Comparison of ENCODE assay signal across 12 cellular contexts in the genomic region with DNA sequence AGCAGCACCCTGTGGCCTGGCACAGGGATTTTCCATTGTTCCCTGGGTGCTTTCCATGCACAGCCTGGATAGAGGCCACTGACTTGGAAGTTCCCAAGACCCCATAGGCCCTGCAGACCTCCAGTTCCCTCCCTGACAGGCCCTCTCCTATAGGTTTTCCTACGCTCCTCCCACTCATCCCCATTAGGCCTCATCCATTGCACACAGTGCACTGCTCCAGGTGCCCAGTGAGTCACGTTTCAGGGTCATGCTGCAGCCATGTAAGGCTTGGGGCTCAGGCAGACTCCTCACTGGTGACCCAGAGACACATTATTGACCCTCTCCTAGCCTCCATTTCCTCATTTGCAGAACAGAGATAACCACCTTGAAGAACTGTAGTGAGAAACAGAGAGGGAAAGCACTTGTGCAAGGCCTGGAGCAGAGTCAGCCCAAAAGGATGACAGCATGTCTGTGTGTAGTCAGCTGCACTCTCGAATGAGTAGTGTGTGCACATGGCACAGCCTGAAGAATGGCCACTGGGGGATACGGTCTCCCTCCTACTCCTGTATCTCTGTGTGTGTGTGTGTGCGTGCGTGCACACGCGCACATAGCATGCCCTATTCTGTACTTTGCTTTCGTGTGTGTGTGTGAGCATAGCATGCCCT. TPM values are rescaled to one million over a fixed set of nuclear protein-coding genes. Genes with fewer than 3 reads are reported as not detected.
DNase-seq lines count a peak whose midpoint lies in the region; TF ChIP-seq lines count a peak whose summit lies in the region.
"Had no signal": no experiment of that assay in that cellular context is flagged by ENCODE, and none has a peak within 500 bp of the region (broad histone marks: within the 10 kb centered on the region; RNA-seq: fewer than 3 reads in every experiment).

No MANE protein-coding gene starts in this region.

- H3K9ac ChIP-seq in H9 (ENCODE audit: extremely low read depth, insufficient read length, low read length) = no peak overlapping the region

- H2BK5ac ChIP-seq in H9 (ENCODE audit: insufficient read length, low read length) = no peak overlapping the region

- H3K27me3 ChIP-seq in A673 (replicated peaks; ENCODE audit: insufficient read depth, low read depth, low read length, poor library complexity) = no peaks in the 10 kb centered on the region
- H3K27me3 ChIP-seq in H9 (ENCODE audit: insufficient read depth, low read length) = no peaks in the 10 kb centered on the region
- no peaks in the 10 kb centered on the region for H3K27me3 ChIP-seq in H7 (ENCODE audit: control insufficient read depth, insufficient read depth, low read length)

- no peak overlapping the region for H3K23ac ChIP-seq in H9 (ENCODE audit: insufficient read length, low read depth, low read length)

- H3K4ac ChIP-seq in H9 (ENCODE audit: low read depth, low read length) = no peak overlapping the region

- CTCF ChIA-PET in A673 (lab: Charles Lee) = no interaction called here

- peaks cover 2% of the 10 kb centered on the region for H3K27me3 Mint-ChIP-seq in H9 (ENCODE audit: low read depth)

- intact Hi-C loops in A673 (cut with micrococcal nuclease; ENCODE audit: unreplicated experiment) = no loop called here

- H2BK12ac ChIP-seq in H9 (ENCODE audit: insufficient read length, low read depth, low read length) = no peak overlapping the region

- H3K27ac Mint-ChIP-seq in H9 = no peak overlapping the region

- H4K91ac ChIP-seq in H9 (ENCODE audit: insufficient read length, low read depth, low read length) = no peak overlapping the region

- peak overlapping the region; percentile 1 for H4K8ac ChIP-seq in H9 (replicated peaks; ENCODE audit: insufficient read length, low read depth, low read length)

- no peaks in the 10 kb centered on the region for H3K79me1 ChIP-seq in H9 (ENCODE audit: insufficient read depth, low read depth, low read length, poor library complexity, severe bottlenecking)

- no peak overlapping the region for H4K5ac ChIP-seq in H9 (ENCODE audit: insufficient read length, low read depth, low read length)

- H3K4me1 ChIP-seq in A673 (ENCODE audit: insufficient read depth, low read length, poor library complexity, severe bottlenecking) (no peaks in the 10 kb centered on the region), H9 (ENCODE audit: insufficient read depth, low read length) (no peaks in the 10 kb centered on the region)

- H3K14ac ChIP-seq in H9 (ENCODE audit: insufficient read depth, low read length) = no peak overlapping the region; the same call in 1 of the 2 replicates

- DNase-seq in A673 (ENCODE audit: low spot score) = peak; percentile 15
- DNase-seq in H9 = no peak
- peak; percentile 52 for DNase-seq in SK-N-DZ (ENCODE audit: low spot score)
- peak; percentile 49 for DNase-seq in fibroblast of mammary gland (ENCODE audit: low read depth)
- no peak for DNase-seq in activated CD4-positive, CD25-positive, alpha-beta regulatory T cell treated with anti-CD3 and anti-CD28 coated beads, Interleukin-2, amount 50 U/mL, for 72 hours
- no peak for DNase-seq in H7
- no peak for DNase-seq in medulla oblongata (ENCODE audit: extremely low spot score)
- DNase-seq: activated CD4-positive, alpha-beta T cell treated with anti-CD3 and anti-CD28 coated beads, Interleukin-2, amount 50 U/mL, for 1 hour; AML-193; NK-92 treated with Interleukin-12 subunit alpha and Interleukin-12 subunit beta, amount 100 ng/mL, for 24 hours; SIG-M5; stimulated activated CD4-positive, alpha-beta T cell treated with anti-CD3 and anti-CD28 coated beads, Interleukin-2, amount 100 ng/mL, for 48 hours had no signal

- no CpG with 5 or more reads among the region's 9 CpGs for WGBS in H9 (ENCODE audit: extremely low coverage, insufficient read length, low lambda C conversion rate)

- no peak overlapping the region for H2AFZ ChIP-seq in H9 (ENCODE audit: low read length)

- no peak overlapping the region for H3K4me2 ChIP-seq in H9 (ENCODE audit: insufficient read depth, insufficient read length, low read length)

- H3K9me3 Mint-ChIP-seq in H9 = no peaks in the 10 kb centered on the region

- H3K79me2 ChIP-seq in H9 (ENCODE audit: insufficient read depth, low read length) = no peaks in the 10 kb centered on the region

- no peak overlapping the region for H3K4me3 Mint-ChIP-seq in H9

- H2BK15ac ChIP-seq in H9 (ENCODE audit: low read depth, low read length) = no peak overlapping the region

- no peaks in the 10 kb centered on the region for H4K20me1 ChIP-seq in H9 (ENCODE audit: control insufficient read depth, insufficient read depth, insufficient read length)

- no peak overlapping the region for H3K56ac ChIP-seq in H9 (ENCODE audit: insufficient read length, low read depth, low read length)

- no peak overlapping the region for H3K18ac ChIP-seq in H9 (ENCODE audit: insufficient read length, low read depth, low read length)

- no TSS peak for BruUV-seq in A673 (replicated peaks; lab: Mats Ljungman, UMichigan)

- TF ChIP-seq CTCF in A673 (conservative IDR thresholded peaks at IDR 0.05; ENCODE audit: low read depth, low read length) (no peak), H9 (conservative IDR thresholded peaks at IDR 0.05) (no peak), fibroblast of mammary gland (conservative IDR thresholded peaks at IDR 0.05; ENCODE audit: control insufficient read depth, insufficient read depth, low read depth, low read length) (no peak)

- no peak overlapping the region for H2BK120ac ChIP-seq in H9 (ENCODE audit: low read depth, low read length, poor library complexity, severe bottlenecking)

- H2BK20ac ChIP-seq in H9 (ENCODE audit: low read depth, low read length, poor library complexity, severe bottlenecking) = no peak overlapping the region

- H3K9me3 ChIP-seq in A673 (ENCODE audit: low read depth, low read length, poor library complexity, severe bottlenecking) (no peaks in the 10 kb centered on the region), H9 (ENCODE audit: control insufficient read depth, low read depth, low read length) (no peaks in the 10 kb centered on the region)

- H3K4me3 ChIP-seq in A673 (ENCODE audit: low read depth, low read length, poor library complexity, severe bottlenecking) (no peak overlapping the region), fibroblast of mammary gland (ENCODE audit: control insufficient read depth, low read depth, low read length) (no peak overlapping the region), H7 (ENCODE audit: insufficient read depth, low read depth, low read length) (no peak overlapping the region)

- no peak overlapping the region for H2AK5ac ChIP-seq in H9 (ENCODE audit: insufficient read length, low read length)

- H3T11ph ChIP-seq in H9 (ENCODE audit: low read length) = no peak overlapping the region

- no peaks in the 10 kb centered on the region for H3K36me3 Mint-ChIP-seq in H9 (ENCODE audit: insufficient read depth in 1 of 3, low read depth in 3 of 3)

- no peaks in the 10 kb centered on the region for H3K23me2 ChIP-seq in H9 (ENCODE audit: insufficient read length, low read depth, low read length, poor library complexity, severe bottlenecking)

- H3K36me3 ChIP-seq in A673 (ENCODE audit: insufficient read depth, low read length, poor library complexity, severe bottlenecking) (no peaks in the 10 kb centered on the region), H7 (replicated peaks; ENCODE audit: control insufficient read depth, insufficient read depth, low read length) (no peaks in the 10 kb centered on the region)

- H3K4me1 Mint-ChIP-seq in H9 = peaks cover under 1 to 4% of the 10 kb centered on the region in 2 experiments; a peak in 1 of 4 replicates

- H3K27ac ChIP-seq in A673 (ENCODE audit: low read depth, low read length, poor library complexity, severe bottlenecking) (no peak overlapping the region), H9 (ENCODE audit: insufficient read length, low read depth, low read length) (no peak overlapping the region)

- POLR2A ChIA-PET in A673 (lab: Charles Lee; ENCODE audit: low non-redundant PET) = no interaction called here

RNA-seq across cellular contexts. Expression of a gene that starts 26.8 kb away (rescaled TPM):
- 1.0 and 2.0 TPM in 2 replicates for total RNA-seq in A673 (2021)
- total RNA-seq in H9 (2021) = 0.31 and 0.68 TPM in 2 replicates
- polyA plus RNA-seq in SK-N-DZ (2014; cell fraction: cytosol; rRNA removed) = 0.48 and 0.49 TPM in 2 replicates
- 2.9 and 4.0 TPM in 2 replicates for polyA plus RNA-seq in SK-N-DZ (2014; cell fraction: nucleus; rRNA removed)
- total RNA-seq in H7 (2014; rRNA removed; shearing (Covaris generic)) = 0.17 and 5.0 TPM in 2 replicates

RNA-seq across cellular contexts. Expression of a gene that starts 27.3 kb away (rescaled TPM):
- total RNA-seq in A673 (2021) = 10.0 and 15.2 TPM in 2 replicates
- 4.6 and 5.1 TPM in 2 replicates for total RNA-seq in H9 (2021)
- 67.5 and 118 TPM in 2 replicates for polyA plus RNA-seq in SK-N-DZ (2014; cell fraction: cytosol; rRNA removed)
- 26.1 and 66.8 TPM in 2 replicates for polyA plus RNA-seq in SK-N-DZ (2014; cell fraction: nucleus; rRNA removed)
- 3.1 and 4.6 TPM in 2 replicates for total RNA-seq in H7 (2014; rRNA removed; shearing (Covaris generic))

RNA-seq across cellular contexts. Expression of a gene that starts 39.5 kb away (rescaled TPM):
- total RNA-seq in A673 (2021) (30.5 and 33.7 TPM in 2 replicates), H9 (2021) (20.2 and 21.4 TPM in 2 replicates)
- polyA plus RNA-seq in SK-N-DZ (2014; cell fraction: cytosol; rRNA removed) = 28.4 and 44.3 TPM in 2 replicates
- polyA plus RNA-seq in SK-N-DZ (2014; cell fraction: nucleus; rRNA removed) = 40.9 and 53.7 TPM in 2 replicates
- 17.9 and 22.4 TPM in 2 replicates for total RNA-seq in H7 (2014; rRNA removed; shearing (Covaris generic))

RNA-seq across cellular contexts. Expression of a gene that starts 39.7 kb away (rescaled TPM):
- total RNA-seq in A673 (2021) (14.0 and 16.5 TPM in 2 replicates), H9 (2021) (11.4 and 11.9 TPM in 2 replicates)
- polyA plus RNA-seq in SK-N-DZ (2014; cell fraction: cytosol; rRNA removed) = 8.2 and 8.6 TPM in 2 replicates
- 5.6 and 8.3 TPM in 2 replicates for polyA plus RNA-seq in SK-N-DZ (2014; cell fraction: nucleus; rRNA removed)
- 11.1 and 12.9 TPM in 2 replicates for total RNA-seq in H7 (2014; rRNA removed; shearing (Covaris generic))

Comparison
In these comparisons a context has a peak if more than half of its experiments do, and no peak if none do; other contexts are left out.
1. DNase-seq: peak in A673 (single experiment), SK-N-DZ (single experiment) and fibroblast of mammary gland (single experiment); none in H9 (single experiment), activated CD4-positive, CD25-positive, alpha-beta regulatory T cell treated with anti-CD3 and anti-CD28 coated beads, Interleukin-2, amount 50 U/mL, for 72 hours (single experiment), H7 (single experiment) and medulla oblongata (single experiment).